ENCODE assay signal across 8 cellular contexts in the genomic region with DNA sequence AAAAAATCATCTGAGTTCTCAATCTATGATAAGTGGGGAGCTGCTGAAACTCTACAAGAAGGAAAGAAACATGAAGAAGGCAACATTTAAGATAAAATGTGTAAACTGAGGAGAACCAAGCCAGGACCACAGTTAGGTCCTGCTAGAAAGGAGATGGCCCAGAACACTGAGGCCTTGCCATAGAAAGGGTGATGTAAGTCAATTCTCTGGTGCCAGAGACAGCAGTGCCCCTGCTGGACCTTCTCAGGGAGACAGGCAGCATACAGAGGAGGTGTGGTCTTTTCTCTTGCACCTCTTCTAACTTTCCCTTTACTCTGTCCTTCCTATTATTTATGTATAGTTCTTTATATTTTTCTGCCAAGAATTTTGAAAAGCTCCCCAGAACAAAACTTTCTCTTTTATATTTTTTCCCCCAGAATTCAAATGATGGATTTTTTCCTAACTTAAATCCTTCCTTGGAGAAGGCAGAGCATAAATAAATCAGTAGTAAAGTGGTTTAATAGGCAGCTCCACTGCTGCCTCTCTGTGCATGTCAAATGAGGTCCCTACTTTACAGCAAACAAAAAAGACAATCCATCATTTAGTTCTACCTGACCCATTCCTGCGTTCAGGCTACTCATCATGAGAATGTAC. TPM values are rescaled to one million over a fixed set of nuclear protein-coding genes. Genes with fewer than 3 reads are reported as not detected.
DNase-seq lines count a peak whose midpoint lies in the region; ATAC-seq and TF ChIP-seq lines count a peak whose summit lies in the region.

No MANE protein-coding gene starts in this region.

- peak; percentile 78 for ATAC-seq in WTC11
- ATAC-seq in stimulated activated memory B cell treated with anti-CD40 and anti-IgM and Interleukin-4, amounts not matched to agents 10 μg/mL and 1 μg/mL and 100 μg/mL, for 72 hours: peak; percentile 66
- no peak for ATAC-seq in GM19395 (IDR thresholded peaks at IDR 0.05; ENCODE audit: unreplicated experiment)

- TF ChIP-seq POLR2A in prostate gland (IDR thresholded peaks at IDR 0.05): no peak

- H3K9me3 ChIP-seq in cardiac muscle cell (ENCODE audit: low read depth) (no peaks in the 10 kb centered on the region), prostate gland (no peaks in the 10 kb centered on the region)

- H3K27me3 ChIP-seq in KMS-11 (ENCODE audit: insufficient read depth, low read depth) (no peaks in the 10 kb centered on the region), cardiac muscle cell (no peaks in the 10 kb centered on the region), prostate gland (replicated peaks; ENCODE audit: insufficient read depth) (no peaks in the 10 kb centered on the region)

- POLR2A ChIA-PET in WTC11 (lab: Charles Lee): no interaction called here

- H3K4me2 ChIP-seq in KMS-11: no peak overlapping the region

- no peaks in the 10 kb centered on the region for H3K79me2 ChIP-seq in KMS-11 (ENCODE audit: insufficient read depth, low read depth)

- no peak overlapping the region for H3K9ac ChIP-seq in KMS-11

- DNase-seq in SHP77 (lab: John Stamatoyannopoulos, UW) (peak; percentile 15 to 24), SHP77 treated with DMSO at 0.1 percent for 48 hours (lab: John Stamatoyannopoulos, UW) (no peak), WTC11 (ENCODE audit: low spot score) (peak; percentile 55), cardiac muscle cell (ENCODE audit: low read depth in 1 of 2, low spot score in 1 of 2) (peak; percentile 56 to 69), prostate gland (ENCODE audit: low spot score) (no peak)

- no peak overlapping the region for H2AFZ ChIP-seq in KMS-11 (ENCODE audit: low read depth)

- H3K4me3 ChIP-seq in KMS-11 (IDR thresholded peaks at IDR 0.05; ENCODE audit: insufficient read depth, low read depth, low read length) (no peak overlapping the region), cardiac muscle cell (no peak overlapping the region), prostate gland (no peak overlapping the region)

- H3K9me3 Mint-ChIP-seq in WTC11: no peaks in the 10 kb centered on the region
- H3K9me3 Mint-ChIP-seq in stimulated activated memory B cell treated with anti-CD40 and anti-IgM and Interleukin-4, amounts not matched to agents 10 μg/mL and 1 μg/mL and 100 μg/mL, for 72 hours: no peaks in the 10 kb centered on the region

- intact Hi-C loops in prostate gland (cut with DNase I): no loop called here

- H3K36me3 Mint-ChIP-seq in WTC11: peaks cover 35% of the 10 kb centered on the region
- H3K36me3 Mint-ChIP-seq in stimulated activated memory B cell treated with anti-CD40 and anti-IgM and Interleukin-4, amounts not matched to agents 10 μg/mL and 1 μg/mL and 100 μg/mL, for 72 hours: peaks cover 24% of the 10 kb centered on the region

- no peaks in the 10 kb centered on the region for H3K27me3 Mint-ChIP-seq in WTC11 (ENCODE audit: low read depth)
- H3K27me3 Mint-ChIP-seq in stimulated activated memory B cell treated with anti-CD40 and anti-IgM and Interleukin-4, amounts not matched to agents 10 μg/mL and 1 μg/mL and 100 μg/mL, for 72 hours: no peaks in the 10 kb centered on the region

- peak; percentile 32; the same call in 1 of the 2 replicates for TF ChIP-seq CTCF in KMS-11 (conservative IDR thresholded peaks at IDR 0.05; ENCODE audit: low read depth, low read length)
- TF ChIP-seq CTCF in WTC11 (IDR thresholded peaks at IDR 0.05): peak; percentile 35; the same call in 1 of the 2 replicates
- peak; percentile 65 for TF ChIP-seq CTCF in cardiac muscle cell (IDR thresholded peaks at IDR 0.05; ENCODE audit: low read depth, low read length)
- TF ChIP-seq CTCF in prostate gland (IDR thresholded peaks at IDR 0.05): peak in 2 of 4 experiments; percentile 50 to 57

- H4K20me1 ChIP-seq in KMS-11 (ENCODE audit: insufficient read depth): no peaks in the 10 kb centered on the region; the same call in 1 of the 2 replicates

- H3K27ac ChIP-seq in KMS-11 (no peak overlapping the region), cardiac muscle cell (no peak overlapping the region), prostate gland (no peak overlapping the region)

- WGBS in prostate gland: 77% methylated on average over 1 of the region's 1 CpG

- peaks cover 31% of the 10 kb centered on the region for H3K4me1 Mint-ChIP-seq in WTC11
- H3K4me1 Mint-ChIP-seq in stimulated activated memory B cell treated with anti-CD40 and anti-IgM and Interleukin-4, amounts not matched to agents 10 μg/mL and 1 μg/mL and 100 μg/mL, for 72 hours: peaks cover 44% of the 10 kb centered on the region

- no peaks in the 10 kb centered on the region for H3K36me3 ChIP-seq in KMS-11 (ENCODE audit: insufficient read depth)
- H3K36me3 ChIP-seq in cardiac muscle cell: no peaks in the 10 kb centered on the region
- no peaks in the 10 kb centered on the region for H3K36me3 ChIP-seq in prostate gland

- H3K4me1 ChIP-seq in KMS-11 (ENCODE audit: low read depth, poor library complexity, severe bottlenecking) (peaks cover 4% of the 10 kb centered on the region), cardiac muscle cell (ENCODE audit: low read depth) (peaks cover 5% of the 10 kb centered on the region), prostate gland (replicated peaks) (no peaks in the 10 kb centered on the region)

- H3K4me3 Mint-ChIP-seq in WTC11: no peak overlapping the region
- H3K4me3 Mint-ChIP-seq in stimulated activated memory B cell treated with anti-CD40 and anti-IgM and Interleukin-4, amounts not matched to agents 10 μg/mL and 1 μg/mL and 100 μg/mL, for 72 hours: no peak overlapping the region

- CTCF ChIA-PET in WTC11 (lab: Charles Lee): interaction anchor here (0.8 to 3.7 kb wide), 8 partner anchors 9 to 153 kb away, joined by 3 to 38 read pairs (median 4); a partner anchor contains a TSS

- no peak overlapping the region for H3K27ac Mint-ChIP-seq in WTC11
- H3K27ac Mint-ChIP-seq in stimulated activated memory B cell treated with anti-CD40 and anti-IgM and Interleukin-4, amounts not matched to agents 10 μg/mL and 1 μg/mL and 100 μg/mL, for 72 hours: peak overlapping the region; percentile 27

TF ChIP-seq in WTC11, 78 proteins besides CTCF, POLR2A, EP300 and RAD21:
- TF ChIP-seq CREM (CRISPR knock-in tag; IDR thresholded peaks at IDR 0.05): no peak

RNA-seq across cellular contexts. Expression of a gene that starts 9.0 kb away (rescaled TPM):
- 65.8 to 105 TPM (median 95.3 TPM) in 3 replicates for total RNA-seq in WTC11 (2021)
- 35.7 and 40.1 TPM in 2 replicates for total RNA-seq in cardiac muscle cell
- polyA plus RNA-seq in cardiac muscle cell: 216 and 232 TPM in 2 replicates
- total RNA-seq in prostate gland: 10 to 100 TPM; 24.5 to 25.7 TPM

RNA-seq across cellular contexts. Expression of a gene that starts 44.2 kb away (rescaled TPM):
- 0.44 to 1.1 TPM (median 0.89 TPM) in 3 replicates for total RNA-seq in WTC11 (2021)
- total RNA-seq in cardiac muscle cell: 3.9 and 5.0 TPM in 2 replicates
- 2.9 TPM in 2 replicates for polyA plus RNA-seq in cardiac muscle cell
- total RNA-seq in prostate gland: 1 to 10 TPM; 2.5 to 3.1 TPM

Comparison
In these comparisons a context has a peak if more than half of its experiments do, and no peak if none do; other contexts are left out.
1. DNase-seq: peak in SHP77 (2 of 2), WTC11 (single experiment) and cardiac muscle cell (2 of 2); none in SHP77 treated with DMSO at 0.1 percent for 48 hours (single experiment) and prostate gland (single experiment).